In the genomic region with DNA sequence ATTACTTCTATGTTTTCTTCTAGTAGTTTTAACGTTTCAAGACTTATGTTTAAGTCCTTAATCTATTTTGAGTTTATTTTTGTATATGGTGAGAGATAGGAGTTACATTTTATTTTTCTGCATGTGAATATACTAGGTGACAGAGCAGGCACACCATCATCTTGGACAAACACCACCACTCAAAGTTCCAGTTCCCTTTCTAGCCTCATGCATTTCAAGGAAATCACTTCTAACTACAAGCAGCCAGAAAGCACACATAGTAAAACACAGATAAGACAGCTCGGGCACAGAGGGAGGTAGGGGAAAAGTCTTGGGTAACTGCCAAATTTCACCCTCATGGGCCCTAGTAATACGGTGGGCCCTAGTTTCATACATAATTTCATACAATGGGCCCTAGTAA, we compare ENCODE assay signal across 25 cellular contexts.
"Had no signal": no experiment of that assay in that cellular context is flagged by ENCODE, and none has a peak within 500 bp of the region (broad histone marks: within the 10 kb centered on the region; RNA-seq: fewer than 3 reads in every experiment).

No MANE protein-coding gene starts in this region.

- H3K36me3 Mint-ChIP-seq: IgD-negative memory B cell had no signal

- H3K4me3 ChIP-seq: K562, SJCRH30 had no signal

- H3K36me3 ChIP-seq: SJCRH30 had no signal

- H3K4me1 Mint-ChIP-seq: IgD-negative memory B cell had no signal

- H3K9ac ChIP-seq: KMS-11 had no signal

- H3K4me3 Mint-ChIP-seq: IgD-negative memory B cell had no signal

- H3K4me1 ChIP-seq: SJCRH30 had no signal

- DNase-seq: Kasumi-1, MM.1S, NCI-H1092 treated with DMSO at 0.1 percent for 48 hours, NCI-H1436, NCI-H187, NCI-H2029, NCI-H2081 treated with DMSO at 0.1 percent for 48 hours, NCI-H2171, NCI-H226, NCI-H446, NCI-H510A, NCI-H524 treated with DMSO at 0.1 percent for 48 hours, NCI-H69, NCI-H774, PC-3, SHP77 treated with DMSO at 0.1 percent for 48 hours, SJCRH30 had no signal

- H3K27me3 ChIP-seq: SJCRH30 had no signal

- ATAC-seq: K562, Panc1, PC-3, Right ventricle myocardium inferior, SK-N-SH treated with all-trans-retinoic acid at 6 μM for 48 hours had no signal

- H3K27ac ChIP-seq: HL-60, KMS-11, SJCRH30 had no signal

- H3K9me3 Mint-ChIP-seq: IgD-negative memory B cell had no signal

- H3K27ac Mint-ChIP-seq: IgD-negative memory B cell had no signal

- H3K4me2 ChIP-seq: KMS-11 had no signal

- FAIRE-seq: HTR-8/SVneo, K562 had no signal

- H3K9me3 ChIP-seq: SJCRH30 had no signal

- H3K27me3 Mint-ChIP-seq: IgD-negative memory B cell had no signal
